1 cellular context compared by ENCODE assay signal in genomic region chr4:18052158-18052557, GRCh38.
TF ChIP-seq lines count a peak whose summit lies in the region.

No MANE protein-coding gene starts in this region.

TF ChIP-seq in IMR-90, 13 proteins besides CTCF, POLR2A, EP300 and RAD21 (continued from another document):
- no peak for TF ChIP-seq MAFK (IDR thresholded peaks at IDR 0.05; ENCODE audit: low read depth, low read length)
- TF ChIP-seq SMC3 (IDR thresholded peaks at IDR 0.05; ENCODE audit: low read depth, low read length): no peak
- no peak for TF ChIP-seq ELK1 (IDR thresholded peaks at IDR 0.05; ENCODE audit: borderline replicate concordance, low read depth, low read length)
- no peak for TF ChIP-seq RFX5 (IDR thresholded peaks at IDR 0.05; ENCODE audit: low read depth, low read length)
- no peak for TF ChIP-seq CHD1 (IDR thresholded peaks at IDR 0.05; ENCODE audit: low read depth, low read length)
- no peak for TF ChIP-seq MAZ (IDR thresholded peaks at IDR 0.05; ENCODE audit: borderline replicate concordance, low read depth, low read length)
- TF ChIP-seq USF2 (IDR thresholded peaks at IDR 0.05; ENCODE audit: low read depth, low read length): no peak
TF ChIP-seq in IMR-90: peak in this region for 0.
